Comparison of ENCODE assay signal across 8 cellular contexts in genomic region chr1:196317535-196318522, GRCh38.
A peak's percentile ranks its signal among the peaks of the same experiment; 100 is the strongest.
DNase-seq lines count a peak whose midpoint lies in the region; ATAC-seq and TF ChIP-seq lines count a peak whose summit lies in the region.

No MANE protein-coding gene starts in this region.

- ATAC-seq in upper lobe of left lung (ENCODE audit: low FRiP score in 2 of 2) (peak in 1 of 2 donors; percentile 44), omental fat pad (ENCODE audit: low FRiP score) (no peak), GM21619 (IDR thresholded peaks at IDR 0.05; ENCODE audit: unreplicated experiment) (no peak)

- 63 to 70% methylated on average over 8 of the region's 8 CpGs for WGBS in upper lobe of left lung, 2 donors

- TF ChIP-seq CTCF in upper lobe of left lung (IDR thresholded peaks at IDR 0.05) = peak in 4 of 6 experiments; percentile 27 to 40 (median 32)
- no peak for TF ChIP-seq CTCF in omental fat pad (IDR thresholded peaks at IDR 0.05)

- H3K4me1 ChIP-seq in upper lobe of left lung = no peaks in the 10 kb centered on the region

- H3K36me3 ChIP-seq in upper lobe of left lung = no peaks in the 10 kb centered on the region

- TF ChIP-seq POLR2A in upper lobe of left lung (IDR thresholded peaks at IDR 0.05) = no peak

- no peak for TF ChIP-seq EP300 in upper lobe of left lung (IDR thresholded peaks at IDR 0.05)

- no peaks in the 10 kb centered on the region for H3K27me3 ChIP-seq in upper lobe of left lung

- no peaks in the 10 kb centered on the region for H3K9me3 ChIP-seq in upper lobe of left lung

- no peak overlapping the region for H3K4me3 ChIP-seq in Jurkat, Clone E6-1 (ENCODE audit: low read length)
- H3K4me3 ChIP-seq in upper lobe of left lung = no peak overlapping the region

- no peak overlapping the region for H3K27ac ChIP-seq in upper lobe of left lung

- DNase-seq in DMS153 (lab: John Stamatoyannopoulos, UW) (peak; percentile 17), SK-N-DZ (ENCODE audit: low spot score) (peak; percentile 30), glomerular endothelial cell (ENCODE audit: extremely low read depth, low read depth, low spot score) (peak; percentile 14), upper lobe of left lung (no peak), omental fat pad (ENCODE audit: low spot score) (no peak)
- DNase-seq in Jurkat, Clone E6-1 (ENCODE audit: low read depth, low spot score) = peak; percentile 9
- DNase-seq in activated CD8-positive, alpha-beta memory T cell treated with anti-CD3 and anti-CD28 coated beads, Interleukin-2, amount 50 U/mL, for 4 hours = no peak

Comparison
In these comparisons a context has a peak if more than half of its experiments do, and no peak if none do; other contexts are left out.
1. DNase-seq: peak in DMS153 (single experiment), Jurkat, Clone E6-1 (single experiment), SK-N-DZ (single experiment) and glomerular endothelial cell (single experiment); none in upper lobe of left lung (0 of 2), omental fat pad (single experiment) and activated CD8-positive, alpha-beta memory T cell treated with anti-CD3 and anti-CD28 coated beads, Interleukin-2, amount 50 U/mL, for 4 hours (single experiment).
2. CTCF ChIP-seq: peak in upper lobe of left lung (4 of 6); none in omental fat pad (0 of 3).